Comparison of ENCODE assay signal across 1 cellular context in the genomic region with DNA sequence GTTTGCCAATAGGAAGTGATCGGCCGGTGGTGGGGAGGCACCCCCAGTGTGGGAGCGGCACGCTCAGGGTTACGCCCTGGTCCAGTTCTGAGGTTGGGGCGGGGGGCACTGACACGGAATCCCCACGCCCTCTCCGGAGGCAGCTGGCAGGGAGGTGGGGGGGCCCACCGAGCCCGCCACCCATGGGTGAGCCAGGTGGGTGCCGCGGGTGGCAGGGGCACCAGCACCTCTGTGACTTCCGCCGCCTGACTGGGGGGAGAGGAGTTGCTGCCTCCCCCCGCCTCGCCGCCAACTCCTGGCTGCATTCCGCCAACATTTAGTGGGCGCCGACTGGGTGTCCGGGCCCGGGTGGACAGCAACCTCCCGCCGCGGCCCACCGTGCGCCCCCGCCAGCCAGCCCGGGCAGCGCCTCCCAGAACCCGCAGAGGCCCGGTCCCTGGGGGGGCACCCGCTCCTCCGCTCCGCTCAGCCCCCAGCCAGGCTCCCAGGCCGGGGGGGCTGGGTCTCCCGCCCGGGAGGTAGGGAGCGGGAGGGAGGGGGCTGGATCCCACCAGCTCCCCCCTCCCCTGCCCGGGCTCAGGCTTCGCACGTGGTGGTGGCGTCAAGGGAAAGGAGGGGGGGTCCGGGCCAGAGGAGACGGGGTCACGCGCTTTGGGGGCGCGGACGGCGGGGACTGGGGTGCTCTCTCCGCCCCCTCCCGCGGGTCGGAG.
TF ChIP-seq lines count a peak whose summit lies in the region.

No MANE protein-coding gene starts in this region.

TF ChIP-seq in WTC11, 78 proteins besides CTCF, POLR2A, EP300 and RAD21 (continued from another document):
- TF ChIP-seq FOXP4 (CRISPR knock-in tag; IDR thresholded peaks at IDR 0.05), result no peak
- TF ChIP-seq, protein P1, sequence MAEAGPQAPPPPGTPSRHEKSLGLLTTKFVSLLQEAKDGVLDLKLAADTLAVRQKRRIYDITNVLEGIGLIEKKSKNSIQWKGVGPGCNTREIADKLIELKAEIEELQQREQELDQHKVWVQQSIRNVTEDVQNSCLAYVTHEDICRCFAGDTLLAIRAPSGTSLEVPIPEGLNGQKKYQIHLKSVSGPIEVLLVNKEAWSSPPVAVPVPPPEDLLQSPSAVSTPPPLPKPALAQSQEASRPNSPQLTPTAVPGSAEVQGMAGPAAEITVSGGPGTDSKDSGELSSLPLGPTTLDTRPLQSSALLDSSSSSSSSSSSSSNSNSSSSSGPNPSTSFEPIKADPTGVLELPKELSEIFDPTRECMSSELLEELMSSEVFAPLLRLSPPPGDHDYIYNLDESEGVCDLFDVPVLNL (CRISPR knock-in tag; IDR thresholded peaks at IDR 0.05; ENCODE audit: borderline replicate concordance, low read depth), result no peak
- TF ChIP-seq, protein P2, sequence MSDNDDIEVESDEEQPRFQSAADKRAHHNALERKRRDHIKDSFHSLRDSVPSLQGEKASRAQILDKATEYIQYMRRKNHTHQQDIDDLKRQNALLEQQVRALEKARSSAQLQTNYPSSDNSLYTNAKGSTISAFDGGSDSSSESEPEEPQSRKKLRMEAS (CRISPR knock-in tag; IDR thresholded peaks at IDR 0.05), result peak; percentile 44; the same call in 1 of the 2 replicates
- TF ChIP-seq, protein P3, sequence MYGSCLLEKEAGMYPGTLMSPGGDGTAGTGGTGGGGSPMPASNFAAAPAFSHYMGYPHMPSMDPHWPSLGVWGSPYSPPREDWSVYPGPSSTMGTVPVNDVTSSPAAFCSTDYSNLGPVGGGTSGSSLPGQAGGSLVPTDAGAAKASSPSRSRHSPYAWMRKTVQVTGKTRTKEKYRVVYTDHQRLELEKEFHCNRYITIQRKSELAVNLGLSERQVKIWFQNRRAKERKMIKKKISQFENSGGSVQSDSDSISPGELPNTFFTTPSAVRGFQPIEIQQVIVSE (CRISPR knock-in tag; IDR thresholded peaks at IDR 0.05; ENCODE audit: borderline replicate concordance), result no peak
- TF ChIP-seq NR3C1 (CRISPR knock-in tag; conservative IDR thresholded peaks at IDR 0.05; ENCODE audit: low read depth), result no peak
- peak; percentile 4; the same call in 1 of the 2 replicates for TF ChIP-seq ZNF317 (CRISPR knock-in tag; IDR thresholded peaks at IDR 0.05; ENCODE audit: borderline replicate concordance, low read depth)
- TF ChIP-seq ZNF532 (CRISPR knock-in tag; IDR thresholded peaks at IDR 0.05; ENCODE audit: borderline replicate concordance), result no peak
- no peak for TF ChIP-seq CREB1 (CRISPR knock-in tag; IDR thresholded peaks at IDR 0.05)
- no peak for TF ChIP-seq ERG (CRISPR knock-in tag; IDR thresholded peaks at IDR 0.05)
- TF ChIP-seq NR1H2 (CRISPR knock-in tag; IDR thresholded peaks at IDR 0.05), result no peak
- TF ChIP-seq TCF7 (CRISPR knock-in tag; IDR thresholded peaks at IDR 0.05; ENCODE audit: low read depth), result no peak
- TF ChIP-seq USF1 (CRISPR knock-in tag; IDR thresholded peaks at IDR 0.05), result no peak
- TF ChIP-seq ZNF423 (CRISPR knock-in tag; IDR thresholded peaks at IDR 0.05), result peak; percentile 69
- TF ChIP-seq ELF4 (CRISPR knock-in tag; IDR thresholded peaks at IDR 0.05; ENCODE audit: low read depth), result 0 out of 2 replicates have a peak, but pooled peaks have one; percentile 59
- no peak for TF ChIP-seq JAZF1 (CRISPR knock-in tag; IDR thresholded peaks at IDR 0.05)
- no peak for TF ChIP-seq ZNF121 (CRISPR knock-in tag; IDR thresholded peaks at IDR 0.05)
- no peak for TF ChIP-seq ZNF396 (CRISPR knock-in tag; IDR thresholded peaks at IDR 0.05; ENCODE audit: borderline replicate concordance)
- no peak for TF ChIP-seq ZNF263 (CRISPR knock-in tag; IDR thresholded peaks at IDR 0.05; ENCODE audit: low read depth)
- TF ChIP-seq TP53 (CRISPR knock-in tag; IDR thresholded peaks at IDR 0.05), result no peak
- TF ChIP-seq ETV6 (CRISPR knock-in tag; IDR thresholded peaks at IDR 0.05), result no peak
- TF ChIP-seq, protein P4, sequence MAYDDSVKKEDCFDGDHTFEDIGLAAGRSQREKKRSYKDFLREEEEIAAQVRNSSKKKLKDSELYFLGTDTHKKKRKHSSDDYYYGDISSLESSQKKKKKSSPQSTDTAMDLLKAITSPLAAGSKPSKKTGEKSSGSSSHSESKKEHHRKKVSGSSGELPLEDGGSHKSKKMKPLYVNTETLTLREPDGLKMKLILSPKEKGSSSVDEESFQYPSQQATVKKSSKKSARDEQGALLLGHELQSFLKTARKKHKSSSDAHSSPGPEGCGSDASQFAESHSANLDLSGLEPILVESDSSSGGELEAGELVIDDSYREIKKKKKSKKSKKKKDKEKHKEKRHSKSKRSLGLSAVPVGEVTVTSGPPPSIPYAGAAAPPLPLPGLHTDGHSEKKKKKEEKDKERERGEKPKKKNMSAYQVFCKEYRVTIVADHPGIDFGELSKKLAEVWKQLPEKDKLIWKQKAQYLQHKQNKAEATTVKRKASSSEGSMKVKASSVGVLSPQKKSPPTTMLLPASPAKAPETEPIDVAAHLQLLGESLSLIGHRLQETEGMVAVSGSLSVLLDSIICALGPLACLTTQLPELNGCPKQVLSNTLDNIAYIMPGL (CRISPR knock-in tag; IDR thresholded peaks at IDR 0.05), result peak; percentile 46; the same call in 1 of the 2 replicates
- no peak for TF ChIP-seq CBFB (CRISPR knock-in tag; IDR thresholded peaks at IDR 0.05; ENCODE audit: low read depth)
- no peak for TF ChIP-seq SOX15 (CRISPR knock-in tag; IDR thresholded peaks at IDR 0.05)
- TF ChIP-seq, protein P5, sequence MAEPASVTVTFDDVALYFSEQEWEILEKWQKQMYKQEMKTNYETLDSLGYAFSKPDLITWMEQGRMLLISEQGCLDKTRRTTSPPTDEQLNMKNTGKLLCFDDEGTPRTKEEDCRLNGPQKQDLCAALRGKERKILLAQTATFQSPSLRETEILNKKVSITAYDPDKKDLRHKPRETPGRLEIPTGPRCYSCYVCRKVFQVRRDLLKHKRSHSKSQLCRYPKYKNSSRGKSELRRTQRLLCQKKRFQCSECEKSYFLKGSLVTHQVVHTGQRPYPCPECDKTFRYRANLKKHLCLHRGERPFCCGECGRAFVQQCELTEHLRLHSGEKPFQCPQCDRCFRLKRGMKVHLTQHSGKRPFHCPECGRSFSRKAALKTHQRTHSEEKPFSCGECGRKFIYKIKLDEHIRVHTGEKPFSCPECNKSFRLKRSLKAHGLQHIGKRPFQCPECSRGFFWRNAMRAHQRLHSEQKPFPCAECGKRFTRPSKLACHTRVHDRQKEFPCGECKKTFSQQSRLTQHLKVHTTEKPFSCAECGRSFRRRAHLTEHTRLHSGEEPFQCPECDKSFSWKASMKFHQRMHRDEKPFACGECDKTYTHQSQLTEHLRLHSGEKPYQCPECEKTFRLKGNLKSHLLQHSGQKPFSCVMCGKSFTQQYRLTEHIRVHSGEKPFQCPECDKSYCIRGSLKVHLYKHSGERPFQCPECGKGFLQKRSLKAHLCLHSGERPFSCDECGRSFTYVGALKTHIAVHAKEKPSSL (CRISPR knock-in tag; conservative IDR thresholded peaks at IDR 0.05), result no peak
